ENCODE assay signal across 1 cellular context in the genomic region with DNA sequence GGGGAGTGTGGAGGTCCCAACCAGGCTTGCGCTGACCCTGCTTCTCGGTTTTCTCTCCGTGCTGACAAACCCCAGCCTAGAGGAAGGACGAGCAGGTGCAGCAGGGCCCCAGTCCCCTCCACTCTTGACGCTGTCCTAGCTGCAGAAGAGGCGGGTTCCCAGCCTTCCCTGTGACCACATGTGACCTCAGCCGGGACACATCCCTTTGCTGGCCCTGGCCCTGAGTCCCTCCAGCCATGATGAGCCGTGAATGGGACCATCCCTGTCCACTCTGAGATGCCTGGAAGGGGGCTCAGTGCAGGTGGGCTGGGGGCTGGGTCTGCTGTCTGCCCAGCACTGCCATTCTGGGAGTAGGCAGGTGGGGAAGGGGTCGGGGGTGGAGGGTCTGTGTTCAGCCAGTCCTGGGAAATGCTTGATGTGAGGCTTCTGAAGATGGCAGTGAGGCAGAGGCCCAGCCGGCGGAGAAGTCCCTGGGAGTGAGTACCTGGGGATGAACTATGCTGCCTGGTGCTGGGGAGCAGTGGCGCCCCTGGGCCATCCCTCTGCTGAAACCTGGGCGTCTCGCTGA.
TF ChIP-seq lines count a peak whose summit lies in the region.

No MANE protein-coding gene starts in this region.

TF ChIP-seq in H1, 55 proteins besides CTCF, POLR2A, EP300 and RAD21:
- TF ChIP-seq, protein P1, sequence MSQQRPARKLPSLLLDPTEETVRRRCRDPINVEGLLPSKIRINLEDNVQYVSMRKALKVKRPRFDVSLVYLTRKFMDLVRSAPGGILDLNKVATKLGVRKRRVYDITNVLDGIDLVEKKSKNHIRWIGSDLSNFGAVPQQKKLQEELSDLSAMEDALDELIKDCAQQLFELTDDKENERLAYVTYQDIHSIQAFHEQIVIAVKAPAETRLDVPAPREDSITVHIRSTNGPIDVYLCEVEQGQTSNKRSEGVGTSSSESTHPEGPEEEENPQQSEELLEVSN (IDR thresholded peaks at IDR 0.05): peak; percentile 29; the same call in 1 of the 2 replicates
- no peak for TF ChIP-seq EGR1 (IDR thresholded peaks at IDR 0.05; ENCODE audit: borderline replicate concordance, low read depth, low read length)
TF ChIP-seq in H1: peak in this region for 1.
